10 cellular contexts compared by ENCODE assay signal in genomic region chr9:93468763-93469456, GRCh38. TPM values are rescaled to one million over a fixed set of nuclear protein-coding genes. Genes with fewer than 3 reads are reported as not detected.
DNase-seq lines count a peak whose midpoint lies in the region; ATAC-seq and TF ChIP-seq lines count a peak whose summit lies in the region.
"Had no signal": no experiment of that assay in that cellular context is flagged by ENCODE, and none has a peak within 500 bp of the region (broad histone marks: within the 10 kb centered on the region; RNA-seq: fewer than 3 reads in every experiment).

No MANE protein-coding gene starts in this region.

- H2AFZ ChIP-seq in SK-N-SH (ENCODE audit: low read depth), result no peak overlapping the region
- no peak overlapping the region for H2AFZ ChIP-seq in parathyroid adenoma
- H2AFZ ChIP-seq in PC-9, result no peak overlapping the region

- TF ChIP-seq CTCF in SK-N-SH (IDR thresholded peaks at IDR 0.05) (no peak), fibroblast of villous mesenchyme (IDR thresholded peaks at IDR 0.05; ENCODE audit: insufficient read depth, low read depth, low read length) (no peak), parathyroid adenoma (IDR thresholded peaks at IDR 0.05) (no peak), PC-9 (conservative IDR thresholded peaks at IDR 0.05) (no peak)

- no peak for TF ChIP-seq RAD21 in SK-N-SH (IDR thresholded peaks at IDR 0.05; ENCODE audit: low read length)

- H3K9me2 ChIP-seq in SK-N-SH (no peaks in the 10 kb centered on the region), PC-9 (ENCODE audit: insufficient read depth) (no peaks in the 10 kb centered on the region)

- H3K4me2 ChIP-seq in SK-N-SH, result peak overlapping the region; percentile 54; the same call in 1 of the 2 replicates
- peak overlapping the region; percentile 35 for H3K4me2 ChIP-seq in parathyroid adenoma (ENCODE audit: low read length)
- H3K4me2 ChIP-seq in PC-9, result no peak overlapping the region

- ATAC-seq in GM19463 (IDR thresholded peaks at IDR 0.05; ENCODE audit: unreplicated experiment), result no peak
- ATAC-seq in HG03175 (IDR thresholded peaks at IDR 0.05; ENCODE audit: unreplicated experiment), result no peak

- no peaks in the 10 kb centered on the region for H3K9me3 ChIP-seq in CD8-positive, alpha-beta memory T cell (ENCODE audit: low read length)
- H3K9me3 ChIP-seq in SK-N-SH (no peaks in the 10 kb centered on the region), parathyroid adenoma (ENCODE audit: control insufficient read depth, low read length) (no peaks in the 10 kb centered on the region), PC-9 (ENCODE audit: insufficient read depth, low read depth) (no peaks in the 10 kb centered on the region)

- no peak for DNase-seq in CD8-positive, alpha-beta memory T cell
- DNase-seq in SK-N-SH, result no peak
- DNase-seq in fibroblast of villous mesenchyme (ENCODE audit: low read depth), result peak; percentile 83
- no peak for DNase-seq in PC-9
- no peak for DNase-seq in activated CD4-positive, alpha-beta T cell treated with anti-CD3 and anti-CD28 coated beads, Interleukin-2, amount 50 U/mL, for 1 hour
- DNase-seq: activated naive CD4-positive, alpha-beta T cell treated with anti-CD3 and anti-CD28 coated beads, Interleukin-2, amount 10 ng/mL, durations not matched to agents 7 days and 5 days; stimulated activated CD4-positive, alpha-beta T cell treated with anti-CD3 and anti-CD28 coated beads, Interleukin-1b, Interleukin-23, amount 100 ng/mL, for 48 hours had no signal

- no peaks in the 10 kb centered on the region for H3K27me3 Mint-ChIP-seq in CD8-positive, alpha-beta memory T cell
- H3K27me3 Mint-ChIP-seq: activated naive CD4-positive, alpha-beta T cell treated with anti-CD3 and anti-CD28 coated beads, Interleukin-2, amount 10 ng/mL, durations not matched to agents 7 days and 5 days had no signal

- H3K36me3 Mint-ChIP-seq in CD8-positive, alpha-beta memory T cell, result peaks cover 0 to 28% (median 4%) of the 10 kb centered on the region in 3 donors

- H4K20me1 ChIP-seq in SK-N-SH (ENCODE audit: insufficient read depth), result peaks cover 44% of the 10 kb centered on the region
- H4K20me1 ChIP-seq in PC-9 (ENCODE audit: insufficient read depth), result peaks cover 5% of the 10 kb centered on the region; the same call in 1 of the 2 replicates

- H3K4me3 ChIP-seq in CD8-positive, alpha-beta memory T cell (ENCODE audit: low read length), result no peak overlapping the region
- H3K4me3 ChIP-seq in SK-N-SH (ENCODE audit: low read depth in 2 of 2, low read length in 1 of 2) (no peak overlapping the region), fibroblast of villous mesenchyme (ENCODE audit: low read depth, low read length) (peak overlapping the region; percentile 36), parathyroid adenoma (ENCODE audit: low read depth, low read length) (no peak overlapping the region), PC-9 (no peak overlapping the region)

- POLR2A ChIA-PET in CD8-positive, alpha-beta memory T cell (lab: Charles Lee), result no interaction called here
- POLR2A ChIA-PET in SK-N-SH (lab: Yijun Ruan, JAX) (no interaction called here), PC-9 (lab: Charles Lee; ENCODE audit: unreplicated experiment) (interaction anchor here (0.7 kb wide), 1 partner anchor 15 kb away, joined by 6 read pairs; no protein-coding TSS in a partner anchor)

- H3K9ac ChIP-seq in SK-N-SH (no peak overlapping the region), parathyroid adenoma (no peak overlapping the region)

- H3K4me1 Mint-ChIP-seq in CD8-positive, alpha-beta memory T cell, result peaks cover 68 to 83% (median 81%) of the 10 kb centered on the region in 3 donors

- TF ChIP-seq EP300 in SK-N-SH (IDR thresholded peaks at IDR 0.05; ENCODE audit: borderline replicate concordance in 1 of 2, low read depth in 1 of 2, low read length in 1 of 2), result no peak

- peak overlapping the region; percentile 40 for H3K27ac ChIP-seq in CD8-positive, alpha-beta memory T cell (ENCODE audit: low read depth, low read length)
- H3K27ac ChIP-seq in SK-N-SH (ENCODE audit: low read depth in 2 of 2, low read length in 1 of 2), result peak overlapping the region; percentile 18 to 47; a peak in 2 of 4 replicates
- no peak overlapping the region for H3K27ac ChIP-seq in parathyroid adenoma
- H3K27ac ChIP-seq in PC-9, result no peak overlapping the region

- H3K4me3 Mint-ChIP-seq in CD8-positive, alpha-beta memory T cell, result peak overlapping the region; percentile 13 to 80 (median 51)
- H3K4me3 Mint-ChIP-seq: activated naive CD4-positive, alpha-beta T cell treated with anti-CD3 and anti-CD28 coated beads, Interleukin-2, amount 10 ng/mL, durations not matched to agents 7 days and 5 days had no signal

- peaks cover 60% of the 10 kb centered on the region for H3K4me1 ChIP-seq in CD8-positive, alpha-beta memory T cell (ENCODE audit: insufficient read depth, low read length)
- H3K4me1 ChIP-seq in SK-N-SH (ENCODE audit: control insufficient read depth in 1 of 2, insufficient read depth in 2 of 2, low read depth in 1 of 2, low read length in 1 of 2) (peaks cover 24 to 25% of the 10 kb centered on the region in 2 experiments; a peak in 3 of 4 replicates), parathyroid adenoma (no peaks in the 10 kb centered on the region), PC-9 (replicated peaks; ENCODE audit: insufficient read depth) (peaks cover 35% of the 10 kb centered on the region)

- no peaks in the 10 kb centered on the region for H3K27me3 ChIP-seq in CD8-positive, alpha-beta memory T cell (ENCODE audit: insufficient read depth, low read length, poor library complexity, severe bottlenecking)
- no peaks in the 10 kb centered on the region for H3K27me3 ChIP-seq in SK-N-SH (ENCODE audit: insufficient read depth)
- H3K27me3 ChIP-seq in parathyroid adenoma (ENCODE audit: control insufficient read depth, insufficient read depth, low read length), result no peaks in the 10 kb centered on the region
- H3K27me3 ChIP-seq in PC-9 (ENCODE audit: insufficient read depth, low read depth), result no peaks in the 10 kb centered on the region

- BruUV-seq in PC-9 (replicated peaks; lab: Mats Ljungman, UMichigan), result no TSS peak

- WGBS in SK-N-SH (ENCODE audit: low lambda C conversion rate), result 70% methylated on average over 5 of the region's 5 CpGs

- peak overlapping the region; percentile 15 to 88 (median 66) for H3K27ac Mint-ChIP-seq in CD8-positive, alpha-beta memory T cell
- H3K27ac Mint-ChIP-seq: activated naive CD4-positive, alpha-beta T cell treated with anti-CD3 and anti-CD28 coated beads, Interleukin-2, amount 10 ng/mL, durations not matched to agents 7 days and 5 days had no signal

- intact Hi-C loops in PC-9 (cut with micrococcal nuclease; ENCODE audit: unreplicated experiment), result no loop called here

- H3F3A ChIP-seq in SK-N-SH (replicated peaks; ENCODE audit: insufficient read depth) (no peaks in the 10 kb centered on the region), PC-9 (ENCODE audit: insufficient read depth, low read depth) (peaks cover 23% of the 10 kb centered on the region)

- peaks cover 96% of the 10 kb centered on the region for H3K79me2 ChIP-seq in SK-N-SH (ENCODE audit: insufficient read depth)
- H3K79me2 ChIP-seq in parathyroid adenoma, result peaks cover 33% of the 10 kb centered on the region
- peaks cover 96% of the 10 kb centered on the region for H3K79me2 ChIP-seq in PC-9 (ENCODE audit: low read depth)

- CTCF ChIA-PET in CD8-positive, alpha-beta memory T cell (lab: Charles Lee), result interaction anchor here (0.7 kb wide), 1 partner anchor 97 kb away, joined by 3 read pairs; no protein-coding TSS in a partner anchor
- CTCF ChIA-PET in SK-N-SH (lab: Yijun Ruan, JAX) (interaction anchor here (0.7 to 1.5 kb wide), 3 partner anchors 9 to 213 kb away, joined by 3 to 4 read pairs (median 3); no protein-coding TSS in a partner anchor), PC-9 (lab: Charles Lee) (no interaction called here)

- H3K36me3 ChIP-seq in CD8-positive, alpha-beta memory T cell (ENCODE audit: insufficient read depth, low read length), result no peaks in the 10 kb centered on the region
- H3K36me3 ChIP-seq in SK-N-SH (replicated peaks in 1 of 2; ENCODE audit: control insufficient read depth in 1 of 2, insufficient read depth in 2 of 2, low read length in 1 of 2) (peaks cover 9 to 18% of the 10 kb centered on the region in 2 experiments), parathyroid adenoma (ENCODE audit: control insufficient read depth, insufficient read depth, low read length) (no peaks in the 10 kb centered on the region), PC-9 (ENCODE audit: low read depth) (peaks cover 20% of the 10 kb centered on the region)

- H3K9me3 Mint-ChIP-seq in CD8-positive, alpha-beta memory T cell, result no peaks in the 10 kb centered on the region
- H3K9me3 Mint-ChIP-seq: activated naive CD4-positive, alpha-beta T cell treated with anti-CD3 and anti-CD28 coated beads, Interleukin-2, amount 10 ng/mL, durations not matched to agents 7 days and 5 days had no signal

TF ChIP-seq in SK-N-SH, 30 proteins besides CTCF, POLR2A, EP300 and RAD21:
- TF ChIP-seq USF1 (IDR thresholded peaks at IDR 0.05; ENCODE audit: borderline replicate concordance, low read depth) (no peak), EZH2phosphoT487 (IDR thresholded peaks at IDR 0.05; ENCODE audit: borderline replicate concordance, low read depth) (no peak), NFIC (IDR thresholded peaks at IDR 0.05; ENCODE audit: borderline replicate concordance) (no peak)
TF ChIP-seq in SK-N-SH: peak in this region for 0.

RNA-seq across cellular contexts. Expression of gene FAM120AOS, which starts 15.5 kb away (rescaled TPM):
- 10 to 100 TPM; 41.0 to 42.7 TPM for total RNA-seq in CD8-positive, alpha-beta memory T cell
- polyA plus RNA-seq in CD8-positive, alpha-beta memory T cell, result 62.6 TPM
- polyA plus RNA-seq in SK-N-SH (2012; rRNA removed), result 30.1 and 33.3 TPM in 2 replicates
- polyA plus RNA-seq in SK-N-SH (2012; cell fraction: cytosol; rRNA removed), result 35.4 and 37.5 TPM in 2 replicates
- 19.4 and 21.9 TPM in 2 replicates for polyA plus RNA-seq in SK-N-SH (2012; cell fraction: nucleus; rRNA removed)
- total RNA-seq in fibroblast of villous mesenchyme (42.5 and 43.6 TPM in 2 replicates), PC-9 (2021) (27.8 and 34.6 TPM in 2 replicates)

RNA-seq across cellular contexts. Expression of gene FAM120A, which starts 17.4 kb away (rescaled TPM):
- 100 to 1,000 TPM; 140 to 142 TPM for total RNA-seq in CD8-positive, alpha-beta memory T cell
- 16.0 TPM for polyA plus RNA-seq in CD8-positive, alpha-beta memory T cell
- 50.0 and 58.6 TPM in 2 replicates for polyA plus RNA-seq in SK-N-SH (2012; rRNA removed)
- 46.8 and 59.3 TPM in 2 replicates for polyA plus RNA-seq in SK-N-SH (2012; cell fraction: cytosol; rRNA removed)
- polyA plus RNA-seq in SK-N-SH (2012; cell fraction: nucleus; rRNA removed), result 45.9 and 55.1 TPM in 2 replicates
- total RNA-seq in fibroblast of villous mesenchyme, result 116 and 185 TPM in 2 replicates
- 141 and 171 TPM in 2 replicates for total RNA-seq in PC-9 (2021)

Comparison
In these comparisons a context has a peak if more than half of its experiments do, and no peak if none do; other contexts are left out.
1. H3K27ac ChIP-seq: peak in CD8-positive, alpha-beta memory T cell (single experiment) and SK-N-SH (2 of 2); none in parathyroid adenoma (single experiment) and PC-9 (single experiment).